In the genomic region with DNA sequence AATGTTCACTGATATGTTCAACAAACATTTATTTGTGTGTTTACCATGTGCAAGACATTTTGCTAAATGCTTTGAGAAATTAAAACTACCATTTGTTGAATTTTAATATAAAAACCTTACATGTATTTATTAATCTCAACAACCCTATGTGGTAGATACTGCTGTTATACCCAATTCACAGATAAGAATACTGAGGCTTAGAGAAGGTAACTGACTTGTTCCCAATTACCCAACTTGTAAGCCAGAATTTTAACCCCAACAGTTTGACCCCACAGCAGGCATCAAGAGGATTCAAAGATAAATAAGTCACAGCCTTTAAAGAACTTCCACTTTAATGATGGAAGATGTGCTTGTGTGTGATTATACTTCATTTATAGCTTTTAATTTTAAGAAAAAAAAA, we compare ENCODE assay signal across 27 cellular contexts. TPM values are rescaled to one million over a fixed set of nuclear protein-coding genes. Genes with fewer than 3 reads are reported as not detected.
"Had no signal": no experiment of that assay in that cellular context is flagged by ENCODE, and none has a peak within 500 bp of the region (broad histone marks: within the 10 kb centered on the region; RNA-seq: fewer than 3 reads in every experiment).

No MANE protein-coding gene starts in this region.

- H3K4me3 ChIP-seq: colonic mucosa, esophagus squamous epithelium, gastrocnemius medialis, heart right ventricle, left lung, lower lobe of right lung had no signal

- H3K27ac Mint-ChIP-seq: dendritic cell treated with granulocyte-macrophage colony-stimulating factor and Interleukin-4, amounts not matched to agents 40 ng/mL and 50 ng/mL, for 4 days; endodermal cell; mesothelial cell of epicardium had no signal

- FAIRE-seq: endometrium, islet of Langerhans, keratinocyte had no signal

- DNase-seq: colonic mucosa; cortex of kidney; effector CD8-positive, alpha-beta T cell; effector memory CD8-positive, alpha-beta T cell; endodermal cell; erythroblast; esophagus squamous epithelium; foreskin fibroblast; foreskin melanocyte; gastrocnemius medialis; glutamatergic neuron; head of caudate nucleus; heart right ventricle; hippocampal formation; left cardiac atrium; left lung; left ventricle myocardium superior; lower lobe of right lung; mesenchymal stem cell had no signal

- H3K9me3 ChIP-seq: colonic mucosa, esophagus squamous epithelium, gastrocnemius medialis, heart right ventricle, left lung, lower lobe of right lung had no signal

- ATAC-seq: effector memory CD8-positive, alpha-beta T cell; esophagus mucosa; gastrocnemius medialis; heart right ventricle; left cardiac atrium; left lung; left ventricle myocardium superior; lower lobe of right lung had no signal

- H3K27me3 ChIP-seq: colonic mucosa, esophagus squamous epithelium, gastrocnemius medialis, heart right ventricle, left lung had no signal

- H3K27ac ChIP-seq: colonic mucosa, epithelial cell of prostate, esophagus squamous epithelium, gastrocnemius medialis, heart right ventricle, left lung, lower lobe of right lung had no signal

- H3K9me3 Mint-ChIP-seq: dendritic cell treated with granulocyte-macrophage colony-stimulating factor and Interleukin-4, amounts not matched to agents 40 ng/mL and 50 ng/mL, for 4 days; effector memory CD8-positive, alpha-beta T cell; endodermal cell; mesothelial cell of epicardium had no signal

- H3K27me3 Mint-ChIP-seq: dendritic cell treated with granulocyte-macrophage colony-stimulating factor and Interleukin-4, amounts not matched to agents 40 ng/mL and 50 ng/mL, for 4 days; effector memory CD8-positive, alpha-beta T cell had no signal

- H3K4me3 Mint-ChIP-seq: dendritic cell treated with granulocyte-macrophage colony-stimulating factor and Interleukin-4, amounts not matched to agents 40 ng/mL and 50 ng/mL, for 4 days; endodermal cell; mesothelial cell of epicardium had no signal

RNA-seq across cellular contexts. Expression of gene PTAFR, which starts 52.6 kb away (rescaled TPM):
- total RNA-seq: glomerular endothelial cell had no signal
